Comparison of ENCODE assay signal across 8 cellular contexts in genomic region chr10:62082729-62083412, GRCh38.
DNase-seq lines count a peak whose midpoint lies in the region; ATAC-seq and TF ChIP-seq lines count a peak whose summit lies in the region.

No MANE protein-coding gene starts in this region.

- H3K9ac ChIP-seq in skeletal muscle tissue (ENCODE audit: low read depth in 1 of 3, low read length in 3 of 3), result peak overlapping the region; percentile 58 to 62 (median 60)

- H3K4me3 ChIP-seq in AG04450 (ENCODE audit: low read depth, low read length), result no peak overlapping the region
- no peak overlapping the region for H3K4me3 ChIP-seq in cardiac muscle cell
- H3K4me3 ChIP-seq in skeletal muscle tissue (ENCODE audit: low read length in 3 of 3), result peak overlapping the region; percentile 4 to 42 (median 18)

- TF ChIP-seq CTCF in AG04450 (IDR thresholded peaks at IDR 0.05; ENCODE audit: low read depth, low read length) (no peak), cardiac muscle cell (IDR thresholded peaks at IDR 0.05; ENCODE audit: low read depth, low read length) (no peak)

- H3K27me3 ChIP-seq in AG04450 (ENCODE audit: control insufficient read depth, insufficient read depth, low read length) (no peaks in the 10 kb centered on the region), cardiac muscle cell (no peaks in the 10 kb centered on the region), skeletal muscle tissue (ENCODE audit: control insufficient read depth in 3 of 3, insufficient read depth in 3 of 3, low read length in 3 of 3) (no peaks in the 10 kb centered on the region)

- CTCF ChIA-PET in AG04450 (lab: Charles Lee), result interaction anchor here (1.0 to 1.1 kb wide), 2 partner anchors 44 kb away, joined by 3 read pairs; no protein-coding TSS in a partner anchor

- peaks cover 21% of the 10 kb centered on the region for H3K4me1 ChIP-seq in cardiac muscle cell (ENCODE audit: low read depth)
- peaks cover 52 to 54% (median 53%) of the 10 kb centered on the region in 3 donors for H3K4me1 ChIP-seq in skeletal muscle tissue (ENCODE audit: control insufficient read depth in 3 of 3, insufficient read depth in 3 of 3, low read length in 3 of 3)

- H3K27ac ChIP-seq in AG04450 (ENCODE audit: low read depth, low read length) (peak overlapping the region; percentile 94), cardiac muscle cell (peak overlapping the region; percentile 64), skeletal muscle tissue (ENCODE audit: low read depth, low read length) (peak overlapping the region; percentile 87)

- H3K9me3 ChIP-seq in AG04450 (ENCODE audit: control insufficient read depth, insufficient read depth, low read length) (no peaks in the 10 kb centered on the region), cardiac muscle cell (ENCODE audit: low read depth) (no peaks in the 10 kb centered on the region), skeletal muscle tissue (ENCODE audit: control insufficient read depth in 3 of 3, low read length in 3 of 3) (no peaks in the 10 kb centered on the region)

- DNase-seq in AG04450 (ENCODE audit: low read depth, low spot score) (no peak), HT1080 (ENCODE audit: low read depth) (peak; percentile 21), cardiac muscle cell (ENCODE audit: low read depth in 1 of 2, low spot score in 1 of 2) (peak; percentile 3 to 83), NCI-H2196 (lab: John Stamatoyannopoulos, UW; ENCODE audit: unreplicated experiment) (no peak), NCI-H345 treated with DMSO at 0.1 percent for 48 hours (lab: John Stamatoyannopoulos, UW; ENCODE audit: unreplicated experiment) (no peak)
- DNase-seq in activated effector memory CD4-positive, alpha-beta T cell treated with Interleukin-2 at 50 U/mL for 16 hours, result peak; percentile 40

- ATAC-seq in GM19395 (IDR thresholded peaks at IDR 0.05; ENCODE audit: unreplicated experiment), result peak; percentile 54

- H3K36me3 ChIP-seq in cardiac muscle cell (no peaks in the 10 kb centered on the region), skeletal muscle tissue (ENCODE audit: control insufficient read depth in 3 of 3, insufficient read depth in 3 of 3, low read length in 3 of 3) (peaks cover 11 to 29% (median 14%) of the 10 kb centered on the region in 3 donors)

- POLR2A ChIA-PET in AG04450 (lab: Yijun Ruan, JAX), result interaction anchor here (0.5 to 1.6 kb wide), 6 partner anchors 11 to 48 kb away, joined by 3 to 10 read pairs (median 3); no protein-coding TSS in a partner anchor

Comparison
In these comparisons a context has a peak if more than half of its experiments do, and no peak if none do; other contexts are left out.
1. DNase-seq: peak in HT1080 (single experiment), activated effector memory CD4-positive, alpha-beta T cell treated with Interleukin-2 at 50 U/mL for 16 hours (single experiment) and cardiac muscle cell (2 of 2); none in AG04450 (single experiment), NCI-H2196 (single experiment) and NCI-H345 treated with DMSO at 0.1 percent for 48 hours (single experiment).
2. H3K4me3 ChIP-seq: peak in skeletal muscle tissue (3 of 3); none in AG04450 (single experiment) and cardiac muscle cell (single experiment).
3. Peak in every context shown above with its lines, with median percentiles within 50 percentile points of each other: H3K27ac ChIP-seq.